ENCODE assay signal across 1 cellular context in genomic region chr3:190855151-190855550, GRCh38.
TF ChIP-seq lines count a peak whose summit lies in the region.

No MANE protein-coding gene starts in this region.

TF ChIP-seq in GM23338, 12 proteins besides CTCF, POLR2A, EP300 and RAD21:
- TF ChIP-seq EZH2phosphoT487 (IDR thresholded peaks at IDR 0.05; ENCODE audit: unreplicated experiment), result no peak
- TF ChIP-seq POLR2AphosphoS5 (IDR thresholded peaks at IDR 0.05; ENCODE audit: low read depth), result peak; percentile 22; the same call in 1 of the 2 replicates
